20 cellular contexts compared by ENCODE assay signal in genomic region chr3:17069754-17070153, GRCh38.
"Had no signal": no experiment of that assay in that cellular context is flagged by ENCODE, and none has a peak within 500 bp of the region (broad histone marks: within the 10 kb centered on the region; RNA-seq: fewer than 3 reads in every experiment).

No MANE protein-coding gene starts in this region.

- DNase-seq: activated CD4-positive, alpha-beta T cell treated with anti-CD3 and anti-CD28 coated beads, Interleukin-2, amount 10 ng/mL, durations not matched to agents 24 days and 14 days; activated CD8-positive, alpha-beta T cell treated with anti-CD3 and anti-CD28 coated beads for 36 hours; activated naive CD4-positive, alpha-beta T cell; activated naive CD8-positive, alpha-beta T cell treated with anti-CD3 and anti-CD28 coated beads for 36 hours; activated T-cell treated with anti-CD3 and anti-CD28 coated beads, Interleukin-2, amount 50 U/mL, for 1 hour; amniotic stem cell; effector memory CD4-positive, alpha-beta T cell; hippocampal formation; islet precursor cell; nephron progenitor cell; nucleus accumbens; retina; testis had no signal

- H3K4me3 ChIP-seq: esophagus muscularis mucosa, lung, skin epidermis, testis had no signal

- H3K4me3 Mint-ChIP-seq: activated CD4-positive, alpha-beta T cell treated with anti-CD3 and anti-CD28 coated beads, Interleukin-2, amount 10 ng/mL, durations not matched to agents 24 days and 14 days; activated CD8-positive, alpha-beta T cell treated with anti-CD3 and anti-CD28 coated beads for 36 hours; activated naive CD8-positive, alpha-beta T cell treated with anti-CD3 and anti-CD28 coated beads for 36 hours; activated T-helper 17 cell treated with anti-CD3 and anti-CD28 coated beads, Interleukin-2, amount 50 U/mL, for 72 hours; dendritic cell treated with granulocyte-macrophage colony-stimulating factor and Interleukin-4, amounts not matched to agents 40 ng/mL and 50 ng/mL, for 4 days; mesothelial cell of epicardium; nephron progenitor cell; type B pancreatic cell had no signal

- H3K27ac Mint-ChIP-seq: activated CD4-positive, alpha-beta T cell treated with anti-CD3 and anti-CD28 coated beads, Interleukin-2, amount 10 ng/mL, durations not matched to agents 24 days and 14 days; dendritic cell treated with granulocyte-macrophage colony-stimulating factor and Interleukin-4, amounts not matched to agents 40 ng/mL and 50 ng/mL, for 4 days; mesothelial cell of epicardium; type B pancreatic cell had no signal

- H3K27me3 Mint-ChIP-seq: activated CD4-positive, alpha-beta T cell treated with anti-CD3 and anti-CD28 coated beads, Interleukin-2, amount 10 ng/mL, durations not matched to agents 24 days and 14 days; activated CD8-positive, alpha-beta T cell treated with anti-CD3 and anti-CD28 coated beads for 36 hours; activated naive CD8-positive, alpha-beta T cell treated with anti-CD3 and anti-CD28 coated beads for 36 hours; activated T-helper 17 cell treated with anti-CD3 and anti-CD28 coated beads, Interleukin-2, amount 50 U/mL, for 72 hours; dendritic cell treated with granulocyte-macrophage colony-stimulating factor and Interleukin-4, amounts not matched to agents 40 ng/mL and 50 ng/mL, for 4 days; type B pancreatic cell had no signal

- H3K9me3 Mint-ChIP-seq: activated CD4-positive, alpha-beta T cell treated with anti-CD3 and anti-CD28 coated beads, Interleukin-2, amount 10 ng/mL, durations not matched to agents 24 days and 14 days; activated CD8-positive, alpha-beta T cell treated with anti-CD3 and anti-CD28 coated beads for 36 hours; activated naive CD8-positive, alpha-beta T cell treated with anti-CD3 and anti-CD28 coated beads for 36 hours; activated T-helper 17 cell treated with anti-CD3 and anti-CD28 coated beads, Interleukin-2, amount 50 U/mL, for 72 hours; dendritic cell treated with granulocyte-macrophage colony-stimulating factor and Interleukin-4, amounts not matched to agents 40 ng/mL and 50 ng/mL, for 4 days; mesothelial cell of epicardium; nephron progenitor cell; type B pancreatic cell had no signal

- H3K27ac ChIP-seq: esophagus muscularis mucosa, skin epidermis, testis had no signal

- H3K27me3 ChIP-seq: esophagus muscularis mucosa, testis had no signal

- H3K36me3 Mint-ChIP-seq: mesothelial cell of epicardium, type B pancreatic cell had no signal

- H3K4me1 ChIP-seq: testis had no signal

- H3K9me3 ChIP-seq: esophagus muscularis mucosa, testis had no signal

- ATAC-seq: activated CD8-positive, alpha-beta T cell treated with anti-CD3 and anti-CD28 coated beads for 36 hours; activated T-helper 17 cell treated with anti-CD3 and anti-CD28 coated beads, Interleukin-2, amount 50 U/mL, for 72 hours had no signal
